8 cellular contexts compared by ENCODE assay signal in genomic region chr16:71722801-71723536, GRCh38. TPM values are rescaled to one million over a fixed set of nuclear protein-coding genes. Genes with fewer than 3 reads are reported as not detected.
DNase-seq lines count a peak whose midpoint lies in the region; ATAC-seq lines count a peak whose summit lies in the region.

No MANE protein-coding gene starts in this region.

- peak overlapping the region in 1 of 2 experiments; percentile 71 for H3K14ac ChIP-seq in mesenchymal stem cell (ENCODE audit: low read length in 2 of 2)

- H3K4me3 Mint-ChIP-seq in effector memory CD8-positive, alpha-beta T cell: peak overlapping the region; percentile 89 to 94

- H3K27me3 Mint-ChIP-seq in effector memory CD8-positive, alpha-beta T cell: no peaks in the 10 kb centered on the region

- H3K27me3 ChIP-seq in mesenchymal stem cell (ENCODE audit: control insufficient read depth in 1 of 2, insufficient read depth in 1 of 2, low read length in 2 of 2): no peaks in the 10 kb centered on the region

- no peak overlapping the region for H2BK5ac ChIP-seq in mesenchymal stem cell (ENCODE audit: low read depth, low read length, poor library complexity, severe bottlenecking)

- H2AK5ac ChIP-seq in mesenchymal stem cell (ENCODE audit: low read length, severe bottlenecking): no peak overlapping the region

- peak overlapping the region; percentile 2 to 60 for H3K23ac ChIP-seq in mesenchymal stem cell (ENCODE audit: low read length in 2 of 2)

- peak; percentile 86 for DNase-seq in AG08396 (ENCODE audit: low spot score)
- DNase-seq in NCI-H69 (lab: John Stamatoyannopoulos, UW): peak; percentile 87
- peak; percentile 37 to 53 (median 39) for DNase-seq in activated CD8-positive, alpha-beta memory T cell treated with anti-CD3 and anti-CD28 coated beads for 48 hours (ENCODE audit: low read depth in 2 of 3, low spot score in 2 of 3)
- peak; percentile 25 to 46 (median 43) for DNase-seq in effector memory CD8-positive, alpha-beta T cell
- peak; percentile 83 for DNase-seq in mesenchymal stem cell
- DNase-seq in stimulated activated CD8-positive, alpha-beta memory T cell treated with anti-CD3 and anti-CD28 coated beads, Interleukin-15, amount 100 ng/mL, for 1 hour (ENCODE audit: low read depth): peak; percentile 14

- H3K27ac ChIP-seq in mesenchymal stem cell (ENCODE audit: low read length, poor library complexity, severe bottlenecking): peak overlapping the region; percentile 8

- 1% methylated on average over 37 of the region's 59 CpGs for WGBS in mesenchymal stem cell

- peak overlapping the region; percentile 87 for H3K9ac ChIP-seq in mesenchymal stem cell (ENCODE audit: low read length)

- peaks cover 8 to 18% of the 10 kb centered on the region in 2 donors for H3K4me1 Mint-ChIP-seq in effector memory CD8-positive, alpha-beta T cell (ENCODE audit: low read depth in 2 of 2)

- H3K9me3 ChIP-seq in mesenchymal stem cell (ENCODE audit: control insufficient read depth, low read length): no peaks in the 10 kb centered on the region

- peak overlapping the region in 1 of 2 experiments; percentile 42 for H2BK12ac ChIP-seq in mesenchymal stem cell (ENCODE audit: low read length in 2 of 2)

- H3K4me2 ChIP-seq in mesenchymal stem cell (ENCODE audit: low read length, poor library complexity, severe bottlenecking): peak overlapping the region; percentile 77

- peaks cover 9% of the 10 kb centered on the region for H3K79me1 ChIP-seq in mesenchymal stem cell (replicated peaks; ENCODE audit: low read length, poor library complexity, severe bottlenecking)

- peak overlapping the region; percentile 82 for H4K8ac ChIP-seq in mesenchymal stem cell (ENCODE audit: low read length)

- peak overlapping the region; percentile 61 for H2BK120ac ChIP-seq in mesenchymal stem cell (ENCODE audit: low read depth, low read length)

- peak overlapping the region; percentile 90 to 92 for H3K27ac Mint-ChIP-seq in effector memory CD8-positive, alpha-beta T cell

- peaks cover 8% of the 10 kb centered on the region for H3K4me1 ChIP-seq in mesenchymal stem cell (ENCODE audit: control insufficient read depth, insufficient read depth, low read depth, low read length)

- no peaks in the 10 kb centered on the region for H3K9me3 Mint-ChIP-seq in effector memory CD8-positive, alpha-beta T cell

- peak overlapping the region; percentile 97 for H2AFZ ChIP-seq in mesenchymal stem cell (ENCODE audit: low read depth, low read length)

- peak overlapping the region; percentile 61 for H4K91ac ChIP-seq in mesenchymal stem cell (ENCODE audit: low read length)

- ATAC-seq in GM18868 (IDR thresholded peaks at IDR 0.05; ENCODE audit: unreplicated experiment) (peak; percentile 37), HG03097 (IDR thresholded peaks at IDR 0.05; ENCODE audit: low FRiP score, unreplicated experiment) (peak; percentile 27)
- ATAC-seq in effector memory CD8-positive, alpha-beta T cell (replicated peaks): peak; percentile 31

- H3K18ac ChIP-seq in mesenchymal stem cell (ENCODE audit: low read depth in 1 of 2, low read length in 2 of 2): peak overlapping the region; percentile 88 to 95

- peaks cover 7% of the 10 kb centered on the region for H3K36me3 Mint-ChIP-seq in effector memory CD8-positive, alpha-beta T cell (ENCODE audit: insufficient read depth)

- peak overlapping the region in 1 of 2 experiments; percentile 79 for H3K4ac ChIP-seq in mesenchymal stem cell (ENCODE audit: low read depth in 1 of 2, low read length in 2 of 2)

- H2BK15ac ChIP-seq in mesenchymal stem cell (ENCODE audit: low read depth, poor library complexity, severe bottlenecking): no peak overlapping the region

- H3K36me3 ChIP-seq in mesenchymal stem cell (ENCODE audit: control insufficient read depth in 1 of 2, insufficient read depth in 2 of 2, low read depth in 1 of 2, low read length in 2 of 2): peaks cover 4 to 5% of the 10 kb centered on the region in 2 experiments

- H3K4me3 ChIP-seq in mesenchymal stem cell (ENCODE audit: insufficient read depth in 1 of 2, low read depth in 1 of 2, low read length in 2 of 2): peak overlapping the region; percentile 82 to 96

RNA-seq across cellular contexts. Expression of gene PHLPP2, which starts 1.5 kb away (rescaled TPM):
- polyA plus RNA-seq in mesenchymal stem cell (2013, experiment 1 of 2): 3.2 TPM
- 3.7 TPM for polyA plus RNA-seq in mesenchymal stem cell (2013, experiment 2 of 2)

Comparison
In these comparisons a context has a peak if more than half of its experiments do, and no peak if none do; other contexts are left out.
1. Peak in every context shown above with its lines: DNase-seq, ATAC-seq, H3K4me3 ChIP-seq and H3K27ac ChIP-seq.
2. DNase-seq: peak in every context shown above with its lines; median percentile 87 in NCI-H69; 86 in AG08396; 83 in mesenchymal stem cell; 43 in effector memory CD8-positive, alpha-beta T cell; 39 in activated CD8-positive, alpha-beta memory T cell treated with anti-CD3 and anti-CD28 coated beads for 48 hours; 14 in stimulated activated CD8-positive, alpha-beta memory T cell treated with anti-CD3 and anti-CD28 coated beads, Interleukin-15, amount 100 ng/mL, for 1 hour.